Comparison of ENCODE assay signal across 26 cellular contexts in the genomic region with DNA sequence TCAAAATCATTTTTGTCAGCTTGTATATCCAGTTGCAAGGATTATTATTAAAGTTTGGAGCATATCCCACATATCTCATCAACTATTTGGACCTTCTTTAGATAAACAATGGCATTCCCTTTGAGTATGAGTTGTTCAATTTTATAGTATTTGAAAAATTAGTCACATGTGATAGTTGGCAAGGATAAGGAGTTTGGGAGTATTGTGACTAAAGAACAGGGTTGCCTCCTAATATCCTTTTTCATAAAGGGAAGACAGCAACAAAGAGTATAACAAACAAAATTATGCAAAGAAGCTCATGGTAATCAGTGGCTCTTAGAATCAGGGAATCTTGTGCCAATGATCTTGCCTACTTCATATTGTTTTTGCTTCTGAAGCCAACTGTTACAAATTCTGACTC. TPM values are rescaled to one million over a fixed set of nuclear protein-coding genes. Genes with fewer than 3 reads are reported as not detected.
"Had no signal": no experiment of that assay in that cellular context is flagged by ENCODE, and none has a peak within 500 bp of the region (broad histone marks: within the 10 kb centered on the region; RNA-seq: fewer than 3 reads in every experiment).

No MANE protein-coding gene starts in this region.

- H3K4me1 ChIP-seq: gastrocnemius medialis, lower lobe of right lung, neural progenitor cell, parathyroid adenoma, testis, tibial artery had no signal

- H3K79me2 ChIP-seq: parathyroid adenoma had no signal

- H3K27ac ChIP-seq: gastrocnemius medialis, lower lobe of right lung, neural progenitor cell, parathyroid adenoma, testis, tibial artery had no signal

- H3K4me3 Mint-ChIP-seq: effector memory CD8-positive, alpha-beta T cell; memory B cell; naive B cell; nephron; neural progenitor cell; stimulated activated memory B cell treated with anti-CD40 and anti-IgM and Interleukin-4, amounts not matched to agents 10 μg/mL and 1 μg/mL and 100 μg/mL, for 72 hours; type B pancreatic cell had no signal

- H3K27me3 ChIP-seq: gastrocnemius medialis, neural progenitor cell, testis had no signal

- DNase-seq: cortex of kidney; effector memory CD8-positive, alpha-beta T cell; gastrocnemius medialis; head of caudate nucleus; left ventricle myocardium superior; lower lobe of right lung; mucosa of descending colon; naive B cell; stimulated activated CD4-positive, alpha-beta T cell treated with anti-CD3 and anti-CD28 coated beads, Interleukin-2, amount 100 ng/mL, for 24 hours; stimulated activated CD4-positive, alpha-beta T cell treated with anti-CD3 and anti-CD28 coated beads, Interleukin-4, amount 100 ng/mL, for 4 hours; stimulated activated naive CD8-positive, alpha-beta T cell treated with anti-CD3 and anti-CD28 coated beads, Interleukin-15, Interleukin-2, amounts not matched to agents 100 U/mL and 50 U/mL, for 24 hours; substantia nigra; testis; tibial artery had no signal

- H3K4me3 ChIP-seq: gastrocnemius medialis, lower lobe of right lung, mucosa of descending colon, neural progenitor cell, testis, tibial artery had no signal

- H3K27ac Mint-ChIP-seq: effector memory CD8-positive, alpha-beta T cell; memory B cell; naive B cell; nephron; neural progenitor cell; progenitor cell of endocrine pancreas; stimulated activated memory B cell treated with anti-CD40 and anti-IgM and Interleukin-4, amounts not matched to agents 10 μg/mL and 1 μg/mL and 100 μg/mL, for 72 hours; type B pancreatic cell had no signal

- H3K9me3 ChIP-seq: gastrocnemius medialis, lower lobe of right lung, testis, tibial artery had no signal

- H2AFZ ChIP-seq: neural progenitor cell, parathyroid adenoma had no signal

- H3K4me1 Mint-ChIP-seq: memory B cell; naive B cell; neural progenitor cell; stimulated activated memory B cell treated with anti-CD40 and anti-IgM and Interleukin-4, amounts not matched to agents 10 μg/mL and 1 μg/mL and 100 μg/mL, for 72 hours had no signal

- H3K27me3 Mint-ChIP-seq: naive B cell; progenitor cell of endocrine pancreas; stimulated activated memory B cell treated with anti-CD40 and anti-IgM and Interleukin-4, amounts not matched to agents 10 μg/mL and 1 μg/mL and 100 μg/mL, for 72 hours; type B pancreatic cell had no signal

- H3K36me3 Mint-ChIP-seq: memory B cell; naive B cell; neural progenitor cell; stimulated activated memory B cell treated with anti-CD40 and anti-IgM and Interleukin-4, amounts not matched to agents 10 μg/mL and 1 μg/mL and 100 μg/mL, for 72 hours; type B pancreatic cell had no signal

- H3K36me3 ChIP-seq: gastrocnemius medialis, lower lobe of right lung, neural progenitor cell, tibial artery had no signal

- H3K9me3 Mint-ChIP-seq: effector memory CD8-positive, alpha-beta T cell; memory B cell; neural progenitor cell; stimulated activated memory B cell treated with anti-CD40 and anti-IgM and Interleukin-4, amounts not matched to agents 10 μg/mL and 1 μg/mL and 100 μg/mL, for 72 hours; type B pancreatic cell had no signal

- ATAC-seq: effector memory CD8-positive, alpha-beta T cell; gastrocnemius medialis; left ventricle myocardium superior; lower lobe of right lung; mucosa of descending colon; sciatic nerve; stimulated activated memory B cell treated with anti-CD40 and anti-IgM and Interleukin-4, amounts not matched to agents 10 μg/mL and 1 μg/mL and 100 μg/mL, for 72 hours; stimulated activated naive CD8-positive, alpha-beta T cell treated with anti-CD3 and anti-CD28 coated beads, Interleukin-15, Interleukin-2, amounts not matched to agents 100 U/mL and 50 U/mL, for 24 hours had no signal

- H3K4me2 ChIP-seq: neural progenitor cell had no signal

- H3K9ac ChIP-seq: neural progenitor cell, parathyroid adenoma had no signal

RNA-seq across cellular contexts. Expression of a gene that starts 31.2 kb away (rescaled TPM):
- total RNA-seq: dermis microvascular lymphatic vessel endothelial cell, gastrocnemius medialis, glomerular endothelial cell, lower lobe of right lung, osteoblast, sciatic nerve had no signal
- polyA plus RNA-seq: esophagus had no signal
